In genomic region chr21:26191609-26192008, GRCh38 we compare ENCODE assay signal across 1 cellular context.
TF ChIP-seq lines count a peak whose summit lies in the region.

No MANE protein-coding gene starts in this region.

TF ChIP-seq in HEK293, 187 proteins besides CTCF, POLR2A, EP300 and RAD21 (continued from another document):
- TF ChIP-seq ZNF704 (tag by site-specific recombination; IDR thresholded peaks at IDR 0.05) (no peak), ZNF423 (tag by site-specific recombination; IDR thresholded peaks at IDR 0.05) (no peak), BCL11B (tag by site-specific recombination; IDR thresholded peaks at IDR 0.05; ENCODE audit: low read depth) (no peak), ZNF112 (tag by site-specific recombination; IDR thresholded peaks at IDR 0.05) (no peak), ZNF692 (tag by site-specific recombination; IDR thresholded peaks at IDR 0.05) (no peak), ZNF791 (tag by site-specific recombination; IDR thresholded peaks at IDR 0.05) (no peak), ZSCAN30 (tag by site-specific recombination; IDR thresholded peaks at IDR 0.05) (no peak), HIC1 (tag by site-specific recombination; IDR thresholded peaks at IDR 0.05) (no peak), ZNF639 (tag by site-specific recombination; IDR thresholded peaks at IDR 0.05) (no peak)
TF ChIP-seq in HEK293: peak in this region for 2.
